23 cellular contexts compared by ENCODE assay signal in genomic region chr12:19306366-19306765, GRCh38.
"Had no signal": no experiment of that assay in that cellular context is flagged by ENCODE, and none has a peak within 500 bp of the region (broad histone marks: within the 10 kb centered on the region; RNA-seq: fewer than 3 reads in every experiment).

No MANE protein-coding gene starts in this region.

- H3K9me3 Mint-ChIP-seq: effector memory CD8-positive, alpha-beta T cell; naive thymus-derived CD4-positive, alpha-beta T cell had no signal

- H3K4me2 ChIP-seq: hepatocyte had no signal

- H3K36me3 ChIP-seq: left lung, pancreas, right lobe of liver, upper lobe of left lung had no signal

- H2AFZ ChIP-seq: hepatocyte had no signal

- H3K9me3 ChIP-seq: esophagus squamous epithelium, heart left ventricle, left lung, pancreas, right lobe of liver, stomach, tibial artery, upper lobe of left lung had no signal

- H3K4me3 Mint-ChIP-seq: effector memory CD8-positive, alpha-beta T cell; naive thymus-derived CD4-positive, alpha-beta T cell; nephron had no signal

- H3K4me1 ChIP-seq: heart left ventricle, left lung, tibial artery had no signal

- H3K27ac Mint-ChIP-seq: effector memory CD8-positive, alpha-beta T cell; naive thymus-derived CD4-positive, alpha-beta T cell; nephron; progenitor cell of endocrine pancreas had no signal

- ATAC-seq: effector memory CD8-positive, alpha-beta T cell; heart left ventricle; left cardiac atrium; left lung; naive thymus-derived CD4-positive, alpha-beta T cell; pancreas; right lobe of liver had no signal

- H3K4me1 Mint-ChIP-seq: naive thymus-derived CD4-positive, alpha-beta T cell; nephron had no signal

- H3K27me3 ChIP-seq: esophagus squamous epithelium, heart left ventricle, hepatocyte, left lung, pancreas, right lobe of liver, stomach, tibial artery, upper lobe of left lung had no signal

- H3K27me3 Mint-ChIP-seq: effector memory CD8-positive, alpha-beta T cell; naive thymus-derived CD4-positive, alpha-beta T cell; progenitor cell of endocrine pancreas had no signal

- DNase-seq: cortex of kidney; effector memory CD8-positive, alpha-beta T cell; erythroblast; esophagus squamous epithelium; heart left ventricle; left cardiac atrium; left lung; mesendoderm; midbrain; naive thymus-derived CD4-positive, alpha-beta T cell; occipital lobe; right lobe of liver; small intestine; stimulated activated CD4-positive, alpha-beta T cell treated with anti-CD3 and anti-CD28 coated beads, Interleukin-15, amount 100 ng/mL, for 24 hours; stimulated activated CD4-positive, alpha-beta T cell treated with anti-CD3 and anti-CD28 coated beads, Interleukin-2, amount 100 ng/mL, for 48 hours; stimulated activated naive CD4-positive, alpha-beta T cell treated with Interleukin-2 at 50 U/mL for 16 hours; stomach; tibial artery had no signal

- H3K27ac ChIP-seq: esophagus squamous epithelium, heart left ventricle, hepatocyte, left lung, pancreas, right lobe of liver, stomach, tibial artery, upper lobe of left lung had no signal

- H3K79me2 ChIP-seq: hepatocyte had no signal

- H3K4me3 ChIP-seq: esophagus squamous epithelium, heart left ventricle, hepatocyte, left lung, pancreas, right lobe of liver, stomach, tibial artery, upper lobe of left lung had no signal
